In genomic region chr4:120730777-120731320, GRCh38 we compare ENCODE assay signal across 15 cellular contexts.
A peak's percentile ranks its signal among the peaks of the same experiment; 100 is the strongest.
DNase-seq lines count a peak whose midpoint lies in the region; ATAC-seq and TF ChIP-seq lines count a peak whose summit lies in the region.
"Had no signal": no experiment of that assay in that cellular context is flagged by ENCODE, and none has a peak within 500 bp of the region (broad histone marks: within the 10 kb centered on the region; RNA-seq: fewer than 3 reads in every experiment).

No MANE protein-coding gene starts in this region.

- peak in 3 of 4 donors; percentile 29 to 73 (median 58) for ATAC-seq in heart left ventricle
- no peak for ATAC-seq in GM19328 (IDR thresholded peaks at IDR 0.05; ENCODE audit: unreplicated experiment)
- ATAC-seq in HG02852 (IDR thresholded peaks at IDR 0.05; ENCODE audit: unreplicated experiment) = no peak

- DNase-seq in cardiac muscle cell (ENCODE audit: low read depth in 1 of 2, low spot score in 1 of 2) (peak in 1 of 2 donors; percentile 70), right atrium auricular region (ENCODE audit: low spot score) (no peak), NCI-H345 treated with DMSO at 0.1 percent for 48 hours (lab: John Stamatoyannopoulos, UW; ENCODE audit: unreplicated experiment) (peak; percentile 85), heart left ventricle (no peak), retina (no peak), HT-29 (ENCODE audit: low spot score) (no peak)
- DNase-seq: Caco-2, DMS79, GOT3, KBM-7, NCI-H1436 treated with DMSO at 0.1 percent for 48 hours, NCI-H2171, SIG-M5 had no signal

- H3K4me3 ChIP-seq in cardiac muscle cell (no peak overlapping the region), right atrium auricular region (no peak overlapping the region), heart left ventricle (no peak overlapping the region)

- H3K36me3 ChIP-seq in cardiac muscle cell (no peaks in the 10 kb centered on the region), right atrium auricular region (no peaks in the 10 kb centered on the region), heart left ventricle (no peaks in the 10 kb centered on the region)

- no peak for TF ChIP-seq POLR2A in heart left ventricle (IDR thresholded peaks at IDR 0.05)

- no peaks in the 10 kb centered on the region for H3K27me3 ChIP-seq in cardiac muscle cell
- no peaks in the 10 kb centered on the region for H3K27me3 ChIP-seq in right atrium auricular region
- H3K27me3 ChIP-seq in heart left ventricle = no peaks in the 10 kb centered on the region

- H3K27ac ChIP-seq in cardiac muscle cell (peak overlapping the region; percentile 72), right atrium auricular region (no peak overlapping the region), heart left ventricle (peak overlapping the region in 2 of 12 donors; percentile 7 to 35)

- WGBS in heart left ventricle, 4 donors = 59 to 64% (median 61%) methylated on average over 4 of the region's 4 CpGs

- no peak for TF ChIP-seq CTCF in cardiac muscle cell (IDR thresholded peaks at IDR 0.05; ENCODE audit: low read depth, low read length)
- TF ChIP-seq CTCF in right atrium auricular region (IDR thresholded peaks at IDR 0.05) = no peak
- TF ChIP-seq CTCF in heart left ventricle (IDR thresholded peaks at IDR 0.05) = no peak

- H3K9me3 ChIP-seq in cardiac muscle cell (ENCODE audit: low read depth) (no peaks in the 10 kb centered on the region), right atrium auricular region (no peaks in the 10 kb centered on the region), heart left ventricle (no peaks in the 10 kb centered on the region)
- H3K9me3 ChIP-seq: Caco-2 had no signal

- intact Hi-C loops in heart left ventricle (cut with DNase I) = no loop called here

- peaks cover 64% of the 10 kb centered on the region for H3K4me1 ChIP-seq in cardiac muscle cell (ENCODE audit: low read depth)
- no peaks in the 10 kb centered on the region for H3K4me1 ChIP-seq in right atrium auricular region
- H3K4me1 ChIP-seq in heart left ventricle = peaks cover 0 to 21% (median 0%) of the 10 kb centered on the region in 12 donors
- H3K4me1 ChIP-seq: Caco-2 had no signal

Comparison
In these comparisons a context has a peak if more than half of its experiments do, and no peak if none do; other contexts are left out.
1. ATAC-seq: peak in heart left ventricle (3 of 4); none in GM19328 (single experiment) and HG02852 (single experiment).